ENCODE assay signal across 8 cellular contexts in the genomic region with DNA sequence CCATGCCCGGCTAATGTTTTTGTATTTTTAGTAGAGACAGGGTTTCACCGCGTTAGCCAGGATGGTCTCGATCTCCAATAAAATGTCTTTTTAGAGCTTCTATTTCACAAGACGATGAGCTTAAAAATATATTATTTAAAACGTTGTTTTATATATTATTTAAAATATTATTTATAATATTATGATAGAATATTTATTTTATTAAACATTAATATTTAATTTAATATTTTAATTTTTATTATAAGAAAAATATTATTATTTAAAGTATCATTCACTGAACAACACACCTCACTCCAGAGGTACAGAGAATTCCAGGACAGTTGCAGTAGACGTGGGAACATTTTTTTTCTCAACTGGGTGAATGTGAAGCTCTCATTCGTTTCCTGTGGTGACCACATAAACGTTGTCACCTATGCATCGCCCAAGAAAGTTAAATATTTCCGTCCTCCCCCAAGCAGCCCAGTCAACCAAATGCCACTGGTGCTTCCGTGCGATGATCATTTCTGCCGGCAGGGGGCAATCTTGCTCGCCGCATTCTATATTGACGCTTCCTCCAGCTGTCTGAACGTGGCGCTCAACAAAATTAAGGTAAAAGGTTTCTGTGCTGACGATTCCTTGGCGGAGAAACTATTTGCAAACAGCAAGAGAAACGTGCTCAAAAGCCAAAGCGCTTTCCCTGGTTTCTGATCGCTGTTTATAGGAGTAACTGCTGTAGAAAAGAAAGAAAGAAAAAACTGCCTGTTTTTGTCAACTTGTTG. TPM values are rescaled to one million over a fixed set of nuclear protein-coding genes. Genes with fewer than 3 reads are reported as not detected.
DNase-seq lines count a peak whose midpoint lies in the region; ATAC-seq, FAIRE-seq and TF ChIP-seq lines count a peak whose summit lies in the region.

No MANE protein-coding gene starts in this region.

- H3K36me3 ChIP-seq in kidney (ENCODE audit: control insufficient read depth in 1 of 2, insufficient read depth in 2 of 2, low read length in 2 of 2): no peaks in the 10 kb centered on the region

- DNase-seq in activated gamma-delta T cell treated with Interleukin-2 at 50 U/mL for 16 hours (peak; percentile 85), activated gamma-delta T cell (lab: John Stamatoyannopoulos, UW) (no peak), NCI-H2227 (lab: John Stamatoyannopoulos, UW; ENCODE audit: unreplicated experiment) (peak; percentile 77), kidney (peak; percentile 85)
- peak; percentile 62 to 87 (median 72) for DNase-seq in activated CD4-positive, CD25-positive, alpha-beta regulatory T cell (lab: John Stamatoyannopoulos, UW)
- peak; percentile 66 for DNase-seq in central memory CD4-positive, alpha-beta T cell
- peak; percentile 82 to 85 for DNase-seq in stimulated activated CD4-positive, alpha-beta T cell treated with anti-CD3 and anti-CD28 coated beads, Interleukin-1b, Interleukin-23, amount 100 ng/mL, for 4 hours (ENCODE audit: low read depth in 2 of 2)

- peaks cover 0 to 2% of the 10 kb centered on the region in 2 donors for H3K4me1 ChIP-seq in kidney (ENCODE audit: control insufficient read depth in 1 of 2, insufficient read depth in 1 of 2, low read depth in 1 of 2, low read length in 2 of 2)

- intact Hi-C loops in kidney (cut with DNase I): loop anchor here (5.0 kb wide), 1 partner anchor 156 kb away; no protein-coding TSS in a partner anchor

- no peak overlapping the region for H3K27ac ChIP-seq in kidney (ENCODE audit: low read depth in 2 of 2, low read length in 2 of 2)

- ATAC-seq in HG03045 (IDR thresholded peaks at IDR 0.05; ENCODE audit: unreplicated experiment): peak; percentile 75

- TF ChIP-seq CTCF in kidney (IDR thresholded peaks at IDR 0.05; ENCODE audit: borderline replicate concordance, extremely low read depth, insufficient read depth): peak; percentile 84

- FAIRE-seq in kidney (lab: Jason Lieb, UNC): peak; percentile 30

- peak overlapping the region in 1 of 2 donors; percentile 54 for H3K9ac ChIP-seq in kidney (ENCODE audit: low read length in 2 of 2)

- H3K9me3 ChIP-seq in kidney (ENCODE audit: control insufficient read depth in 1 of 2, low read length in 2 of 2): no peaks in the 10 kb centered on the region

- peak overlapping the region; percentile 57 to 59 for H3K4me3 ChIP-seq in kidney (ENCODE audit: low read length in 2 of 2)

RNA-seq across cellular contexts. Expression of a gene that starts 41.7 kb away (rescaled TPM):
- total RNA-seq in kidney: not detected
- polyA plus RNA-seq in kidney (ENCODE audit: insufficient read depth, low read depth, low replicate concordance): not detected

RNA-seq across cellular contexts. Expression of a gene that starts 55.8 kb away (rescaled TPM):
- 2.6 TPM for total RNA-seq in kidney
- polyA plus RNA-seq in kidney (ENCODE audit: insufficient read depth, low read depth, low replicate concordance): 2.4 TPM
